ENCODE assay signal across 10 cellular contexts in genomic region chr12:53050426-53051057, GRCh38. TPM values are rescaled to one million over a fixed set of nuclear protein-coding genes. Genes with fewer than 3 reads are reported as not detected.
A peak's percentile ranks its signal among the peaks of the same experiment; 100 is the strongest.
DNase-seq lines count a peak whose midpoint lies in the region; ATAC-seq, FAIRE-seq and TF ChIP-seq lines count a peak whose summit lies in the region.
"Had no signal": no experiment of that assay in that cellular context is flagged by ENCODE, and none has a peak within 500 bp of the region (broad histone marks: within the 10 kb centered on the region; RNA-seq: fewer than 3 reads in every experiment).

No MANE protein-coding gene starts in this region.

- no peak for FAIRE-seq in bronchial epithelial cell (lab: Jason Lieb, UNC)

- no peak for ATAC-seq in right lobe of liver
- ATAC-seq in HG03439 (IDR thresholded peaks at IDR 0.05; ENCODE audit: unreplicated experiment), result no peak
- no peak for ATAC-seq in GM21381 (IDR thresholded peaks at IDR 0.05; ENCODE audit: unreplicated experiment)
- ATAC-seq in GM19328 (IDR thresholded peaks at IDR 0.05; ENCODE audit: unreplicated experiment), result no peak

- H3K4me3 ChIP-seq in LNCaP clone FGC (ENCODE audit: low read depth, low read length) (peak overlapping the region; percentile 48), bronchial epithelial cell (ENCODE audit: low read depth, low read length) (peak overlapping the region; percentile 24), right lobe of liver (peak overlapping the region; percentile 74 to 87 (median 76))

- TF ChIP-seq CTCF in LNCaP clone FGC (IDR thresholded peaks at IDR 0.05; ENCODE audit: control insufficient read depth, extremely low read depth, insufficient read depth) (no peak), bronchial epithelial cell (IDR thresholded peaks at IDR 0.05; ENCODE audit: insufficient read depth, low read length, severe bottlenecking) (no peak), right lobe of liver (IDR thresholded peaks at IDR 0.05) (no peak)

- H3K27me3 ChIP-seq in bronchial epithelial cell (ENCODE audit: control insufficient read depth, insufficient read depth, low read length), result no peaks in the 10 kb centered on the region
- no peaks in the 10 kb centered on the region for H3K27me3 ChIP-seq in right lobe of liver

- no peaks in the 10 kb centered on the region for H3K9me3 ChIP-seq in right lobe of liver

- 16% methylated on average over 2 of the region's 2 CpGs for WGBS in right lobe of liver (ENCODE audit: insufficient coverage, low coverage, low lambda C conversion rate, missing lambda C conversion rate)

- H3K27ac ChIP-seq in right lobe of liver (peak overlapping the region; percentile 95 to 98 (median 97)), temporal lobe (ENCODE audit: low read depth, low read length) (peak overlapping the region; percentile 100)

- no peak for TF ChIP-seq POLR2A in right lobe of liver (IDR thresholded peaks at IDR 0.05)

- intact Hi-C loops in right lobe of liver (cut with DNase I), result no loop called here

- H3K4me1 ChIP-seq in right lobe of liver, result peaks cover 0 to 51% (median 25%) of the 10 kb centered on the region in 4 donors

- DNase-seq in LNCaP clone FGC (ENCODE audit: low read depth), result no peak
- DNase-seq in bronchial epithelial cell (ENCODE audit: low read depth), result no peak
- DNase-seq in right lobe of liver, result peak in 1 of 3 donors; percentile 37
- DNase-seq in NCI-H2029 treated with DMSO at 0.1 percent for 48 hours (lab: John Stamatoyannopoulos, UW), result no peak
- DNase-seq: activated CD4-positive, alpha-beta T cell treated with anti-CD3 and anti-CD28 coated beads, Interleukin-2, amount 50 U/mL, for 48 hours; NCI-H2227 treated with DMSO at 0.1 percent for 48 hours had no signal

- peaks cover 7% of the 10 kb centered on the region for H3K36me3 ChIP-seq in bronchial epithelial cell (ENCODE audit: control insufficient read depth, insufficient read depth, low read length)
- H3K36me3 ChIP-seq in right lobe of liver, result peaks cover 0 to 7% (median 1%) of the 10 kb centered on the region in 4 donors

RNA-seq across cellular contexts. Expression of gene TNS2, which starts 0.7 kb away (rescaled TPM):
- total RNA-seq in bronchial epithelial cell (1.3 and 1.8 TPM in 2 replicates), right lobe of liver (100 to 1,000 TPM in 3 of 6 experiments, 10 to 100 TPM in 3; 50.5 to 139 (median 86.9) TPM), temporal lobe (13.5 TPM)

RNA-seq across cellular contexts. Expression of gene SPRYD3, which starts 28.6 kb away (rescaled TPM):
- total RNA-seq in bronchial epithelial cell (18.7 and 25.9 TPM in 2 replicates), right lobe of liver (10 to 100 TPM; 12.3 to 18.2 (median 14.4) TPM), temporal lobe (22.9 TPM)

RNA-seq across cellular contexts. Expression of gene EIF4B, which starts 44.3 kb away (rescaled TPM):
- total RNA-seq in bronchial epithelial cell (1,485 and 2,183 TPM in 2 replicates), right lobe of liver (100 to 1,000 TPM; 143 to 270 (median 180) TPM), temporal lobe (611 TPM)

RNA-seq across cellular contexts. Expression of gene IGFBP6, which starts 46.9 kb away (rescaled TPM):
- total RNA-seq in bronchial epithelial cell (75.5 and 81.6 TPM in 2 replicates), right lobe of liver (10 to 100 TPM in 2 of 6 experiments, 1 to 10 TPM in 4; 1.7 to 25.4 (median 4.9) TPM), temporal lobe (6.4 TPM)

RNA-seq across cellular contexts. Expression of gene SOAT2, which starts 52.7 kb away (rescaled TPM):
- not detected in 2 replicates for total RNA-seq in bronchial epithelial cell
- total RNA-seq in right lobe of liver, result 1 to 10 TPM in 3 of 6 experiments, under 1 TPM in 3; 0.62 to 3.4 (median 0.99) TPM
- total RNA-seq in temporal lobe, result not detected

Comparison
In these comparisons a context has a peak if more than half of its experiments do, and no peak if none do; other contexts are left out.
1. H3K4me3 ChIP-seq: peak in every context shown above with its lines; median percentile 76 in right lobe of liver; 48 in LNCaP clone FGC; 24 in bronchial epithelial cell.